3 cellular contexts compared by ENCODE assay signal in genomic region chr1:237795558-237795957, GRCh38.
"Had no signal": no experiment of that assay in that cellular context is flagged by ENCODE, and none has a peak within 500 bp of the region (broad histone marks: within the 10 kb centered on the region; RNA-seq: fewer than 3 reads in every experiment).

No MANE protein-coding gene starts in this region.

- ATAC-seq: GM12878 had no signal

- H3K4me3 ChIP-seq: GM12878 had no signal

- DNase-seq: GDM1, GF-D8 had no signal
